In genomic region chr18:30160124-30160523, GRCh38 we compare ENCODE assay signal across 31 cellular contexts.
"Had no signal": no experiment of that assay in that cellular context is flagged by ENCODE, and none has a peak within 500 bp of the region (broad histone marks: within the 10 kb centered on the region; RNA-seq: fewer than 3 reads in every experiment).

No MANE protein-coding gene starts in this region.

- H3K9me3 Mint-ChIP-seq: mesothelial cell of epicardium, nephron, neural crest cell had no signal

- H3K4me1 Mint-ChIP-seq: immature natural killer cell; mesothelial cell of epicardium; naive thymus-derived CD4-positive, alpha-beta T cell; nephron; stimulated activated naive B cell treated with anti-CD40 and anti-IgM and Interleukin-4, amounts not matched to agents 10 μg/mL and 1 μg/mL and 100 μg/mL, for 72 hours had no signal

- H3K36me3 Mint-ChIP-seq: mesothelial cell of epicardium; naive thymus-derived CD4-positive, alpha-beta T cell; stimulated activated naive B cell treated with anti-CD40 and anti-IgM and Interleukin-4, amounts not matched to agents 10 μg/mL and 1 μg/mL and 100 μg/mL, for 72 hours had no signal

- H3K27ac ChIP-seq: left lung, pancreas, prostate gland, sigmoid colon, stomach, testis, thyroid gland, transverse colon, upper lobe of left lung, vagina had no signal

- H3K27me3 Mint-ChIP-seq: naive thymus-derived CD4-positive, alpha-beta T cell; stimulated activated naive B cell treated with anti-CD40 and anti-IgM and Interleukin-4, amounts not matched to agents 10 μg/mL and 1 μg/mL and 100 μg/mL, for 72 hours had no signal

- H3K4me1 ChIP-seq: left lung, pancreas, prostate gland, sigmoid colon, stomach, testis, thyroid gland, transverse colon, upper lobe of left lung, vagina had no signal

- H3K4me3 ChIP-seq: left lung, lung, pancreas, prostate gland, sigmoid colon, smooth muscle cell, stomach, testis, thyroid gland, transverse colon, upper lobe of left lung, vagina had no signal

- H3K9me3 ChIP-seq: left lung, pancreas, prostate gland, sigmoid colon, stomach, testis, thyroid gland, transverse colon, upper lobe of left lung, vagina had no signal

- H3K36me3 ChIP-seq: left lung, pancreas, prostate gland, sigmoid colon, stomach, thyroid gland, transverse colon, upper lobe of left lung, vagina had no signal

- H3K27ac Mint-ChIP-seq: immature natural killer cell; mesothelial cell of epicardium; naive thymus-derived CD4-positive, alpha-beta T cell; nephron had no signal

- FAIRE-seq: islet of Langerhans, kidney had no signal

- DNase-seq: hypothalamus; immature natural killer cell; kidney; left colon; left lung; mesendoderm; naive thymus-derived CD4-positive, alpha-beta T cell; nucleus accumbens; pancreas; posterior cingulate gyrus; retina; right cardiac atrium; sigmoid colon; stimulated activated CD4-positive, alpha-beta T cell treated with anti-CD3 and anti-CD28 coated beads, Interleukin-15, amount 100 ng/mL, for 24 hours; stimulated activated CD4-positive, alpha-beta T cell treated with anti-CD3 and anti-CD28 coated beads, Interleukin-2, amount 100 ng/mL, for 24 hours; stimulated activated CD4-positive, alpha-beta T cell treated with anti-CD3 and anti-CD28 coated beads, Interleukin-4, amount 100 ng/mL, for 1 hour; stimulated activated naive B cell treated with anti-CD40 and anti-IgM and Interleukin-4, amounts not matched to agents 10 μg/mL and 1 μg/mL and 100 μg/mL, for 72 hours; stimulated activated naive CD8-positive, alpha-beta T cell treated with anti-CD3 and anti-CD28 coated beads, Interleukin-15, Interleukin-2, amounts not matched to agents 100 U/mL and 50 U/mL, for 24 hours; stomach; testis; thyroid gland; transverse colon; upper lobe of left lung had no signal

- H3K4me2 ChIP-seq: smooth muscle cell had no signal

- H3K27me3 ChIP-seq: left lung, pancreas, sigmoid colon, stomach, testis, thyroid gland, transverse colon, upper lobe of left lung, vagina had no signal

- H3K4me3 Mint-ChIP-seq: immature natural killer cell; mesothelial cell of epicardium; naive thymus-derived CD4-positive, alpha-beta T cell; nephron; neural crest cell; stimulated activated naive B cell treated with anti-CD40 and anti-IgM and Interleukin-4, amounts not matched to agents 10 μg/mL and 1 μg/mL and 100 μg/mL, for 72 hours had no signal

- ATAC-seq: left colon; left lung; naive thymus-derived CD4-positive, alpha-beta T cell; pancreas; right cardiac atrium; stimulated activated naive B cell treated with anti-CD40 and anti-IgM and Interleukin-4, amounts not matched to agents 10 μg/mL and 1 μg/mL and 100 μg/mL, for 72 hours; stimulated activated naive CD8-positive, alpha-beta T cell treated with anti-CD3 and anti-CD28 coated beads, Interleukin-15, Interleukin-2, amounts not matched to agents 100 U/mL and 50 U/mL, for 24 hours had no signal
